Comparison of ENCODE assay signal across 6 cellular contexts in the genomic region with DNA sequence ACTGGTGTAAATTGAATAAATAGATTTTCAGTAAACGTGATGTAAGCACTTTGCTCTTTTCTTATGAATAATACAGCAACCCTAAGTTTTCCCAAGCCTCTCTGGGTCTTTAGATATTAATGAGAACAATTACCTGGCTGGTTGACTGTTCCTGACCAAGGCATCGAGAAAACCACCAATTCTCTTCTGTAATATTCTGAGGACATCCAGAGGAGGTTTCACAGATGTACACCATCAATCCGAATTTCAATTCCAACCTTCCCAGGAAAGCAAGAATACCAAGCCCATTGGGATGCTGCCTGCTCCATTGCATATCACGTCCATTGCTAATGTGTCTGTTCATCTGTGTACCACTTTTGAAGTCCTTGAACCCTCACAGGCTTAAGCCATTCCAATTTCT.
"Had no signal": no experiment of that assay in that cellular context is flagged by ENCODE, and none has a peak within 500 bp of the region (broad histone marks: within the 10 kb centered on the region; RNA-seq: fewer than 3 reads in every experiment).

No MANE protein-coding gene starts in this region.

- DNase-seq: GM23248, GOT3, H9, HCEC 1CT, KBM-7 had no signal

- ATAC-seq: HepG2 had no signal
